21 cellular contexts compared by ENCODE assay signal in genomic region chr18:76441668-76442412, GRCh38.
"Had no signal": no experiment of that assay in that cellular context is flagged by ENCODE, and none has a peak within 500 bp of the region (broad histone marks: within the 10 kb centered on the region; RNA-seq: fewer than 3 reads in every experiment).

No MANE protein-coding gene starts in this region.

- H3K9me3 ChIP-seq: esophagus muscularis mucosa, tibial artery had no signal

- H3K4me3 ChIP-seq: esophagus muscularis mucosa, tibial artery had no signal

- H3K27me3 Mint-ChIP-seq: activated CD4-positive, alpha-beta T cell treated with anti-CD3 and anti-CD28 coated beads, Interleukin-2, amount 10 ng/mL, durations not matched to agents 7 days and 5 days; activated CD8-positive, alpha-beta T cell treated with anti-CD3 and anti-CD28 coated beads for 36 hours; brain; T-cell had no signal

- H3K9me3 Mint-ChIP-seq: activated CD4-positive, alpha-beta T cell treated with anti-CD3 and anti-CD28 coated beads, Interleukin-2, amount 10 ng/mL, durations not matched to agents 7 days and 5 days; activated CD8-positive, alpha-beta T cell treated with anti-CD3 and anti-CD28 coated beads for 36 hours; activated naive CD4-positive, alpha-beta T cell treated with anti-CD3 and anti-CD28 coated beads, Interleukin-2, amount 50 U/mL, for 72 hours; activated T-cell treated with anti-CD3 and anti-CD28 coated beads, Interleukin-2, amount 50 U/mL, for 72 hours; brain; memory B cell; T-cell; T-helper 2 cell treated with Interferon-gamma antibody and Interleukin-4, amounts not matched to agents 5 μg/mL and 100 μg/mL, for 36 hours had no signal

- H3K27ac Mint-ChIP-seq: activated CD4-positive, alpha-beta T cell treated with anti-CD3 and anti-CD28 coated beads, Interleukin-2, amount 10 ng/mL, durations not matched to agents 7 days and 5 days; activated CD8-positive, alpha-beta T cell treated with anti-CD3 and anti-CD28 coated beads for 36 hours; activated naive CD4-positive, alpha-beta T cell treated with anti-CD3 and anti-CD28 coated beads, Interleukin-2, amount 50 U/mL, for 72 hours; activated T-cell treated with anti-CD3 and anti-CD28 coated beads, Interleukin-2, amount 50 U/mL, for 72 hours; brain; memory B cell; T-cell; T-helper 2 cell treated with Interferon-gamma antibody and Interleukin-4, amounts not matched to agents 5 μg/mL and 100 μg/mL, for 36 hours had no signal

- H3K27me3 ChIP-seq: esophagus muscularis mucosa, tibial artery had no signal

- H3K4me3 Mint-ChIP-seq: activated CD4-positive, alpha-beta T cell treated with anti-CD3 and anti-CD28 coated beads, Interleukin-2, amount 10 ng/mL, durations not matched to agents 7 days and 5 days; activated CD8-positive, alpha-beta T cell treated with anti-CD3 and anti-CD28 coated beads for 36 hours; activated T-cell treated with anti-CD3 and anti-CD28 coated beads, Interleukin-2, amount 50 U/mL, for 72 hours; brain; memory B cell; T-cell; T-helper 2 cell treated with Interferon-gamma antibody and Interleukin-4, amounts not matched to agents 5 μg/mL and 100 μg/mL, for 36 hours had no signal

- ATAC-seq: activated CD8-positive, alpha-beta T cell treated with anti-CD3 and anti-CD28 coated beads for 36 hours; activated naive CD4-positive, alpha-beta T cell treated with anti-CD3 and anti-CD28 coated beads, Interleukin-2, amount 50 U/mL, for 72 hours; activated T-cell treated with anti-CD3 and anti-CD28 coated beads, Interleukin-2, amount 50 U/mL, for 72 hours; left ventricle myocardium superior; stimulated activated naive CD8-positive, alpha-beta T cell treated with anti-CD3 and anti-CD28 coated beads, Interleukin-15, Interleukin-2, amounts not matched to agents 100 U/mL and 50 U/mL, for 24 hours had no signal

- H3K27ac ChIP-seq: esophagus muscularis mucosa, tibial artery, VCaP had no signal

- H3K36me3 Mint-ChIP-seq: activated naive CD4-positive, alpha-beta T cell treated with anti-CD3 and anti-CD28 coated beads, Interleukin-2, amount 50 U/mL, for 72 hours had no signal

- DNase-seq: activated CD4-positive, alpha-beta T cell treated with anti-CD3 and anti-CD28 coated beads, Interleukin-2, amount 10 ng/mL, durations not matched to agents 7 days and 5 days; activated CD4-positive, CD25-positive, alpha-beta regulatory T cell treated with anti-CD3 and anti-CD28 coated beads, Interleukin-2, amount 50 U/mL, for 72 hours; activated CD8-positive, alpha-beta T cell treated with anti-CD3 and anti-CD28 coated beads for 36 hours; activated gamma-delta T cell; activated T-cell treated with anti-CD3 and anti-CD28 coated beads, Interleukin-2, amount 50 U/mL, for 72 hours; aorta; effector memory CD4-positive, alpha-beta T cell; glutamatergic neuron; hippocampal formation; left ventricle myocardium superior; nucleus accumbens; stimulated activated CD4-positive, alpha-beta T cell treated with anti-CD3 and anti-CD28 coated beads, Interleukin-4, amount 100 ng/mL, for 24 hours; stimulated activated naive CD8-positive, alpha-beta T cell treated with anti-CD3 and anti-CD28 coated beads, Interleukin-15, Interleukin-2, amounts not matched to agents 100 U/mL and 50 U/mL, for 24 hours; T-cell; tibial artery had no signal

- H3K4me1 Mint-ChIP-seq: activated CD4-positive, alpha-beta T cell treated with anti-CD3 and anti-CD28 coated beads, Interleukin-2, amount 10 ng/mL, durations not matched to agents 7 days and 5 days had no signal
